ENCODE assay signal across 9 cellular contexts in the genomic region with DNA sequence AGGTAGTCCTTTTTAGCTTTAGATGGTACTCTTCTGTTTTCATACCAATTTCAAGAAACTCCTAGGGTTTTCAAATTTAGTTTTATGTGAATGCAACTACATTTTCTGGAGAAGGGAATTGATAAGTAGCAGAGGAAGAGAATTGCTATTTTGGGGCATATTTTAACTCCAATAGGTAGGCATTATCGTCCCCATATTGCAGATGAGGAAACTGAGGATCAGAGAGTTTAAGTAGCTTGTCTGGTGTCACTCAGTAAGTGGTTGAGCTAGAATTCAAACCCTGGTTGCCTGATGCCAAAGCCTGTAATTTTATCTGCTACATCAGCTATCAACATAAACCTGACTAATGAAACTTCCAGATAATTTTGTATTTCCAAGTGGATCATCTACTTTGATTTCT. TPM values are rescaled to one million over a fixed set of nuclear protein-coding genes. Genes with fewer than 3 reads are reported as not detected.
DNase-seq lines count a peak whose midpoint lies in the region; ATAC-seq and TF ChIP-seq lines count a peak whose summit lies in the region.
"Had no signal": no experiment of that assay in that cellular context is flagged by ENCODE, and none has a peak within 500 bp of the region (broad histone marks: within the 10 kb centered on the region; RNA-seq: fewer than 3 reads in every experiment).

No MANE protein-coding gene starts in this region.

- H3K27me3 ChIP-seq in hepatocyte (no peaks in the 10 kb centered on the region), BE2C (no peaks in the 10 kb centered on the region)

- H3K9me3 Mint-ChIP-seq in activated T-cell treated with anti-CD3 and anti-CD28 coated beads, Interleukin-2, amount 50 U/mL, for 24 hours = no peaks in the 10 kb centered on the region
- no peaks in the 10 kb centered on the region for H3K9me3 Mint-ChIP-seq in activated B cell treated with CpG ODN at 0.5 μM for 24 hours
- no peaks in the 10 kb centered on the region for H3K9me3 Mint-ChIP-seq in stimulated activated naive CD8-positive, alpha-beta T cell treated with anti-CD3 and anti-CD28 coated beads, Interleukin-15, amount 100 ng/mL, for 72 hours

- H3K4me3 ChIP-seq in hepatocyte (no peak overlapping the region), BE2C (ENCODE audit: low read depth, low read length) (no peak overlapping the region)

- H3K27me3 Mint-ChIP-seq in activated T-cell treated with anti-CD3 and anti-CD28 coated beads, Interleukin-2, amount 50 U/mL, for 24 hours = no peaks in the 10 kb centered on the region
- H3K27me3 Mint-ChIP-seq in activated B cell treated with CpG ODN at 0.5 μM for 24 hours = no peaks in the 10 kb centered on the region
- no peaks in the 10 kb centered on the region for H3K27me3 Mint-ChIP-seq in stimulated activated naive CD8-positive, alpha-beta T cell treated with anti-CD3 and anti-CD28 coated beads, Interleukin-15, amount 100 ng/mL, for 72 hours

- H3K4me3 Mint-ChIP-seq in activated T-cell treated with anti-CD3 and anti-CD28 coated beads, Interleukin-2, amount 50 U/mL, for 24 hours = peak overlapping the region; percentile 99
- H3K4me3 Mint-ChIP-seq in activated B cell treated with CpG ODN at 0.5 μM for 24 hours = peak overlapping the region; percentile 94
- peak overlapping the region; percentile 54 to 91 for H3K4me3 Mint-ChIP-seq in stimulated activated naive CD8-positive, alpha-beta T cell treated with anti-CD3 and anti-CD28 coated beads, Interleukin-15, amount 100 ng/mL, for 72 hours

- peak overlapping the region; percentile 99 for H3K27ac Mint-ChIP-seq in activated T-cell treated with anti-CD3 and anti-CD28 coated beads, Interleukin-2, amount 50 U/mL, for 24 hours
- H3K27ac Mint-ChIP-seq in activated B cell treated with CpG ODN at 0.5 μM for 24 hours = peak overlapping the region; percentile 94
- H3K27ac Mint-ChIP-seq in stimulated activated naive CD8-positive, alpha-beta T cell treated with anti-CD3 and anti-CD28 coated beads, Interleukin-15, amount 100 ng/mL, for 72 hours = no peak overlapping the region

- no peak overlapping the region for H3K27ac ChIP-seq in hepatocyte

- TF ChIP-seq CTCF in activated B cell treated with CpG ODN at 0.5 μM for 24 hours (IDR thresholded peaks at IDR 0.05) = no peak
- no peak for TF ChIP-seq CTCF in hepatocyte (IDR thresholded peaks at IDR 0.05; ENCODE audit: poor library complexity)
- no peak for TF ChIP-seq CTCF in BE2C (IDR thresholded peaks at IDR 0.05; ENCODE audit: low read depth, low read length)

- ATAC-seq in activated B cell treated with CpG ODN at 0.5 μM for 24 hours (ENCODE audit: low read depth) = no peak
- no peak for ATAC-seq in stimulated activated naive CD8-positive, alpha-beta T cell treated with anti-CD3 and anti-CD28 coated beads, Interleukin-15, amount 100 ng/mL, for 72 hours
- ATAC-seq in HG03135 (IDR thresholded peaks at IDR 0.05; ENCODE audit: unreplicated experiment) = no peak

- peaks cover 76% of the 10 kb centered on the region for H3K4me1 Mint-ChIP-seq in activated T-cell treated with anti-CD3 and anti-CD28 coated beads, Interleukin-2, amount 50 U/mL, for 24 hours (ENCODE audit: low read depth)
- peaks cover 85% of the 10 kb centered on the region for H3K4me1 Mint-ChIP-seq in activated B cell treated with CpG ODN at 0.5 μM for 24 hours
- H3K4me1 Mint-ChIP-seq in stimulated activated naive CD8-positive, alpha-beta T cell treated with anti-CD3 and anti-CD28 coated beads, Interleukin-15, amount 100 ng/mL, for 72 hours = peaks cover 70% of the 10 kb centered on the region

- peaks cover 18% of the 10 kb centered on the region for H3K4me1 ChIP-seq in hepatocyte (ENCODE audit: insufficient read depth)
- H3K4me1 ChIP-seq in BE2C = no peaks in the 10 kb centered on the region; the same call in none of the 2 replicates

- H3K4me2 ChIP-seq in hepatocyte = peak overlapping the region; percentile 97

- peaks cover 69% of the 10 kb centered on the region for H3K36me3 Mint-ChIP-seq in activated T-cell treated with anti-CD3 and anti-CD28 coated beads, Interleukin-2, amount 50 U/mL, for 24 hours (ENCODE audit: low read depth)
- H3K36me3 Mint-ChIP-seq in activated B cell treated with CpG ODN at 0.5 μM for 24 hours (ENCODE audit: low read depth) = peaks cover 37% of the 10 kb centered on the region

- peaks cover 89% of the 10 kb centered on the region for H3K79me2 ChIP-seq in hepatocyte

- H3K9me2 ChIP-seq in hepatocyte (replicated peaks; ENCODE audit: insufficient read depth) = no peaks in the 10 kb centered on the region

- POLR2A ChIA-PET in activated B cell treated with CpG ODN at 0.5 μM for 24 hours (lab: Charles Lee) = interaction anchor here (8.6 kb wide), 1 partner anchor 15 kb away, joined by 306 read pairs; no protein-coding TSS in a partner anchor

- no peaks in the 10 kb centered on the region for H3K9me3 ChIP-seq in hepatocyte (ENCODE audit: low read depth)
- no peaks in the 10 kb centered on the region for H3K9me3 ChIP-seq in BE2C

- intact Hi-C loops in activated B cell treated with CpG ODN at 0.5 μM for 24 hours (cut with micrococcal nuclease) = loop anchor here (5.0 to 10.0 kb wide), 5 partner anchors 109 to 1031 kb away; a partner anchor contains a TSS

- WGBS in hepatocyte (ENCODE audit: low lambda C conversion rate, missing lambda C conversion rate) = 100% methylated on average over 1 of the region's 1 CpG

- no peak overlapping the region for H2AFZ ChIP-seq in hepatocyte

- H3K36me3 ChIP-seq in hepatocyte (replicated peaks; ENCODE audit: insufficient read depth, low read depth) (no peaks in the 10 kb centered on the region), BE2C (no peaks in the 10 kb centered on the region; the same call in 1 of the 2 replicates)

- H4K20me1 ChIP-seq in hepatocyte (ENCODE audit: insufficient read depth, poor library complexity, severe bottlenecking) = peaks cover 30% of the 10 kb centered on the region

- DNase-seq in activated T-cell treated with anti-CD3 and anti-CD28 coated beads, Interleukin-2, amount 50 U/mL, for 24 hours = no peak
- no peak for DNase-seq in activated T-cell treated with anti-CD3 and anti-CD28 coated beads, Interleukin-2, amount 50 U/mL, for 1 hour
- DNase-seq in activated B cell treated with CpG ODN at 0.5 μM for 24 hours (no peak), hepatocyte (ENCODE audit: low spot score) (no peak), BE2C (no peak)
- DNase-seq in stimulated activated naive CD8-positive, alpha-beta T cell treated with anti-CD3 and anti-CD28 coated beads, Interleukin-15, amount 100 ng/mL, for 72 hours = no peak
- no peak for DNase-seq in stimulated activated CD8-positive, alpha-beta memory T cell treated with anti-CD3 and anti-CD28 coated beads, Interleukin-4, amount 100 ng/mL, for 48 hours
- DNase-seq: activated effector memory CD4-positive, alpha-beta T cell treated with anti-CD3 and anti-CD28 coated beads, Interleukin-2, amount 50 U/mL, for 16 hours had no signal

- CTCF ChIA-PET in activated B cell treated with CpG ODN at 0.5 μM for 24 hours (lab: Charles Lee) = interaction anchor here (1.1 kb wide), 1 partner anchor 29 kb away, joined by 3 read pairs; no protein-coding TSS in a partner anchor

RNA-seq across cellular contexts. Expression of a gene that starts 1.9 kb away (rescaled TPM):
- total RNA-seq in activated B cell treated with CpG ODN at 0.5 μM for 24 hours (68.7 and 76.0 TPM in 2 replicates), hepatocyte (38.6 and 44.1 TPM in 2 replicates)
- polyA plus RNA-seq in hepatocyte = 52.5 and 54.8 TPM in 2 replicates
- polyA plus RNA-seq in BE2C (2012; ENCODE audit: insufficient read depth, insufficient read length, low read depth) = 88.4 TPM

RNA-seq across cellular contexts. Expression of a gene that starts 27.9 kb away (rescaled TPM):
- total RNA-seq in activated B cell treated with CpG ODN at 0.5 μM for 24 hours (5.5 and 6.2 TPM in 2 replicates), hepatocyte (1.0 and 1.6 TPM in 2 replicates)
- polyA plus RNA-seq in hepatocyte = 0.32 and 1.4 TPM in 2 replicates
- 47.8 TPM for polyA plus RNA-seq in BE2C (2012; ENCODE audit: insufficient read depth, insufficient read length, low read depth)

Comparison
In these comparisons a context has a peak if more than half of its experiments do, and no peak if none do; other contexts are left out.
1. H3K27ac Mint-ChIP-seq: peak in activated T-cell treated with anti-CD3 and anti-CD28 coated beads, Interleukin-2, amount 50 U/mL, for 24 hours (single experiment) and activated B cell treated with CpG ODN at 0.5 μM for 24 hours (single experiment); none in stimulated activated naive CD8-positive, alpha-beta T cell treated with anti-CD3 and anti-CD28 coated beads, Interleukin-15, amount 100 ng/mL, for 72 hours (0 of 2).
2. Peak in every context shown above with its lines, with median percentiles within 50 percentile points of each other: H3K4me3 Mint-ChIP-seq.